8 cellular contexts compared by ENCODE assay signal in the genomic region with DNA sequence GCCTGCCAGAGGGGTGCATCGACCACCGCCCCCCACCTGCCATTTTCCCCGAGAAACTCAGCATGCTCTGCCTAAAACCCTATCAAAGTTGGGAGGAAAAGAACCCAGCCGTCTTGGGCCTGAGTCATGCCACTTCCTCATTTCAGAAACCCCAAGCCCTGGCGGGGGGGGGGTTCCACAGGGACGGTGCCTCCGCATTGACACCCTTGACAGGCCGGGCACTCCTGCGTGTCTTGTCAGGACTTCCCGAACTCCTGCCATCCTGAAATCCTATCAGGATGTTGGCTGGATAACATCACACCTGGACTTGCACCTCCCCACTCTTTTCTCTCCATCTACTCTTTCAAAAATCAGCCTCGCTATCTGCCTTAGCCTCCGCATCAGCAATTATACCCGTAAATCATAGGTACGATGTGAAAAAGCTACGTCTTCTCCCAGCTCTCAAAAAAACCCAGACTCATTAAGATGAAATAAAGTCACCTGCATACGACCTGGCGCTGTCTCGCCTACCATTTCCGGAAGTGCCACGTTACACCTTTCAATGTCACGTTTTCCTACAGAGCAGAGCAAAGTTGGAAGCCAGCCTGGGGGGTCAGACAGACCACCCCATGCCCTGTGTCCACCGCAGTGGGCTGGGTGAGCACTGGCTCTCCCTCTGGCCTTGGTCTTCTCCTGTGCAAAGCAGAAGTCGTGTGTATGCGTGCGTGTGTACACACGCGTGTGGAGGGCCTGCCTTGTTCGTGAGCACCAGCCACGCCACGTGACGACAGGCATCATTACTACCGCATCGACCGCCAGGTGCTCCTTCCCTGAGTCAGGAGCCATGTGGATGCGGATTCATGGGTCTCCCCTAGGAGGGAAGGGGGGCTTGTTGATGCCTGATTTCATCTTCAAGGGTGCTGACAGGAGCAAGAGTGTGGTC.
DNase-seq lines count a peak whose midpoint lies in the region; ATAC-seq, FAIRE-seq and TF ChIP-seq lines count a peak whose summit lies in the region.

No MANE protein-coding gene starts in this region.

- WGBS in pancreas, 2 donors = 84 to 85% methylated on average over 35 of the region's 35 CpGs

- peak overlapping the region; percentile 96 to 98 for H3K4me3 Mint-ChIP-seq in CD14-positive monocyte

- no peak overlapping the region for H3K4me3 ChIP-seq in pancreas

- FAIRE-seq in pancreas (lab: Jason Lieb, UNC) = no peak

- H3K27me3 Mint-ChIP-seq in CD14-positive monocyte (ENCODE audit: low read depth in 3 of 3) = peaks cover 0 to 2% (median 2%) of the 10 kb centered on the region in 3 donors

- H3K4me1 ChIP-seq in pancreas = peaks cover 17 to 41% (median 28%) of the 10 kb centered on the region in 3 donors

- H3K36me3 ChIP-seq in pancreas = no peaks in the 10 kb centered on the region

- H3K27ac Mint-ChIP-seq in CD14-positive monocyte = peak overlapping the region; percentile 99 to 100 (median 100)

- no peaks in the 10 kb centered on the region for H3K27me3 ChIP-seq in pancreas

- H3K4me1 Mint-ChIP-seq in CD14-positive monocyte = peaks cover 63% of the 10 kb centered on the region

- intact Hi-C loops in CD14-positive monocyte (cut with micrococcal nuclease) (loop anchor here (2.0 to 10.0 kb wide), 5 partner anchors 61 to 383 kb away; a partner anchor contains a TSS), pancreas (cut with DNase I) (no loop called here)

- H3K9me3 ChIP-seq in pancreas = no peaks in the 10 kb centered on the region

- DNase-seq in CD14-positive monocyte (ENCODE audit: low spot score) (peak; percentile 95), NAMALWA (ENCODE audit: low spot score) (peak; percentile 78), pancreas (no peak), epidermal melanocyte (ENCODE audit: insufficient read length, low spot score) (no peak)
- peak; percentile 19 to 31 for DNase-seq in activated CD8-positive, alpha-beta memory T cell treated with anti-CD3 and anti-CD28 coated beads for 4 hours (ENCODE audit: low read depth in 2 of 2)

- peak overlapping the region in 3 of 4 donors; percentile 1 to 89 (median 69) for H3K27ac ChIP-seq in pancreas

- TF ChIP-seq CTCF in CD14-positive monocyte (IDR thresholded peaks at IDR 0.05) (no peak), pancreas (IDR thresholded peaks at IDR 0.05) (no peak)

- H3K36me3 Mint-ChIP-seq in CD14-positive monocyte = peaks cover 35 to 38% of the 10 kb centered on the region in 2 donors

- H3K9me3 Mint-ChIP-seq in CD14-positive monocyte = peaks cover 0 to 1% (median 0%) of the 10 kb centered on the region in 7 donors

- ATAC-seq in GM21526 (IDR thresholded peaks at IDR 0.05; ENCODE audit: low FRiP score, unreplicated experiment) (peak; percentile 49), esophagus mucosa (peak; percentile 32), pancreas (no peak), GM18858 (IDR thresholded peaks at IDR 0.05; ENCODE audit: unreplicated experiment) (no peak)

Comparison
In these comparisons a context has a peak if more than half of its experiments do, and no peak if none do; other contexts are left out.
1. DNase-seq: peak in CD14-positive monocyte (single experiment), NAMALWA (single experiment) and activated CD8-positive, alpha-beta memory T cell treated with anti-CD3 and anti-CD28 coated beads for 4 hours (2 of 2); none in pancreas (0 of 6) and epidermal melanocyte (single experiment).
2. ATAC-seq: peak in GM21526 (single experiment) and esophagus mucosa (single experiment); none in pancreas (0 of 4) and GM18858 (single experiment).
3. intact Hi-C loops: an anchor here in CD14-positive monocyte (2.0 to 10.0 kb wide); none called in pancreas.